18 cellular contexts compared by ENCODE assay signal in genomic region chr18:48106976-48107781, GRCh38.
A peak's percentile ranks its signal among the peaks of the same experiment; 100 is the strongest.
DNase-seq lines count a peak whose midpoint lies in the region; ATAC-seq and TF ChIP-seq lines count a peak whose summit lies in the region.
"Had no signal": no experiment of that assay in that cellular context is flagged by ENCODE, and none has a peak within 500 bp of the region (broad histone marks: within the 10 kb centered on the region; RNA-seq: fewer than 3 reads in every experiment).

No MANE protein-coding gene starts in this region.

- no peaks in the 10 kb centered on the region for H3K4me1 Mint-ChIP-seq in activated T-helper 1 cell treated with anti-CD3 and anti-CD28 coated beads, Interleukin-12 subunit alpha, Interleukin-12 subunit beta, Interleukin-2, Interleukin-4 antibody, amounts not matched to agents 30 ng/mL and 10 ng/mL and 1 ng/mL, durations not matched to agents 14 hours and 24 hours and 36 hours (ENCODE audit: low read depth)
- no peaks in the 10 kb centered on the region for H3K4me1 Mint-ChIP-seq in Calu3 (ENCODE audit: low read depth, unreplicated experiment)
- H3K4me1 Mint-ChIP-seq: stimulated activated memory B cell treated with anti-CD40 and anti-IgM and Interleukin-4, amounts not matched to agents 10 μg/mL and 1 μg/mL and 100 μg/mL, for 72 hours had no signal

- intact Hi-C loops in activated T-helper 1 cell treated with anti-CD3 and anti-CD28 coated beads, Interleukin-12 subunit alpha, Interleukin-12 subunit beta, Interleukin-2, Interleukin-4 antibody, amounts not matched to agents 30 ng/mL and 10 ng/mL and 1 ng/mL, durations not matched to agents 14 hours and 24 hours and 36 hours (cut with micrococcal nuclease), result no loop called here
- intact Hi-C loops in Calu3 (cut with micrococcal nuclease; ENCODE audit: unreplicated experiment), result no loop called here

- BruUV-seq in Calu3 (replicated peaks; lab: Mats Ljungman, UMichigan), result no TSS peak

- no peaks in the 10 kb centered on the region for H3K27me3 ChIP-seq in trophoblast cell (ENCODE audit: insufficient read depth, low read length)
- H3K27me3 ChIP-seq: pancreas, tibial nerve had no signal

- no peaks in the 10 kb centered on the region for H3K9me3 ChIP-seq in trophoblast cell (ENCODE audit: insufficient read depth, low read depth, low read length)
- H3K9me3 ChIP-seq: pancreas, spleen, tibial nerve had no signal

- no peaks in the 10 kb centered on the region for H3K9me3 Mint-ChIP-seq in activated T-helper 1 cell treated with anti-CD3 and anti-CD28 coated beads, Interleukin-12 subunit alpha, Interleukin-12 subunit beta, Interleukin-2, Interleukin-4 antibody, amounts not matched to agents 30 ng/mL and 10 ng/mL and 1 ng/mL, durations not matched to agents 14 hours and 24 hours and 36 hours
- H3K9me3 Mint-ChIP-seq in Calu3 (ENCODE audit: low read depth, unreplicated experiment), result no peaks in the 10 kb centered on the region
- H3K9me3 Mint-ChIP-seq: stimulated activated memory B cell treated with anti-CD40 and anti-IgM and Interleukin-4, amounts not matched to agents 10 μg/mL and 1 μg/mL and 100 μg/mL, for 72 hours had no signal

- no peak overlapping the region for H2BK12ac ChIP-seq in trophoblast cell (ENCODE audit: low read length)

- no peak overlapping the region for H3K27ac ChIP-seq in trophoblast cell (ENCODE audit: low read depth, low read length)
- H3K27ac ChIP-seq: epithelial cell of prostate, pancreas, tibial nerve had no signal

- H3K4ac ChIP-seq in trophoblast cell (ENCODE audit: low read depth, low read length), result no peak overlapping the region

- no peak overlapping the region for H2BK120ac ChIP-seq in trophoblast cell (ENCODE audit: insufficient read depth, low read length, poor library complexity)

- CTCF ChIA-PET in Calu3 (lab: Charles Lee), result interaction anchor here (0.6 kb wide), 1 partner anchor 373 kb away, joined by 3 read pairs; no protein-coding TSS in a partner anchor

- no peak overlapping the region for H3K9ac ChIP-seq in trophoblast cell (ENCODE audit: low read length)

- no peak overlapping the region for H2AFZ ChIP-seq in trophoblast cell (ENCODE audit: insufficient read depth, low read length, poor library complexity)

- no peak overlapping the region for H3K14ac ChIP-seq in trophoblast cell (ENCODE audit: low read length)

- no peaks in the 10 kb centered on the region for H3K36me3 ChIP-seq in trophoblast cell (ENCODE audit: control insufficient read depth in 1 of 2, insufficient read depth in 2 of 2, low read length in 2 of 2)
- H3K36me3 ChIP-seq: pancreas, spleen, tibial nerve had no signal

- no peak for ATAC-seq in GM21825 (IDR thresholded peaks at IDR 0.05; ENCODE audit: unreplicated experiment)
- ATAC-seq: pancreas; stimulated activated memory B cell treated with anti-CD40 and anti-IgM and Interleukin-4, amounts not matched to agents 10 μg/mL and 1 μg/mL and 100 μg/mL, for 72 hours had no signal

- no peak overlapping the region for H3K27ac Mint-ChIP-seq in activated T-helper 1 cell treated with anti-CD3 and anti-CD28 coated beads, Interleukin-12 subunit alpha, Interleukin-12 subunit beta, Interleukin-2, Interleukin-4 antibody, amounts not matched to agents 30 ng/mL and 10 ng/mL and 1 ng/mL, durations not matched to agents 14 hours and 24 hours and 36 hours
- no peak overlapping the region for H3K27ac Mint-ChIP-seq in Calu3 (ENCODE audit: unreplicated experiment)
- H3K27ac Mint-ChIP-seq: stimulated activated memory B cell treated with anti-CD40 and anti-IgM and Interleukin-4, amounts not matched to agents 10 μg/mL and 1 μg/mL and 100 μg/mL, for 72 hours had no signal

- H3K79me2 ChIP-seq in trophoblast cell (ENCODE audit: control insufficient read depth, insufficient read depth, low read length, poor library complexity), result no peaks in the 10 kb centered on the region

- peaks cover 6 to 10% of the 10 kb centered on the region in 2 experiments for H3K4me1 ChIP-seq in trophoblast cell (ENCODE audit: control insufficient read depth in 1 of 2, insufficient read depth in 2 of 2, low read length in 2 of 2)
- H3K4me1 ChIP-seq: pancreas had no signal

- DNase-seq in NCI-H1417 (lab: John Stamatoyannopoulos, UW) (peak in 2 of 3 experiments; percentile 16 to 45), NCI-H1417 treated with DMSO at 0.1 percent for 48 hours (lab: John Stamatoyannopoulos, UW) (no peak), NCI-H2107 (lab: John Stamatoyannopoulos, UW) (peak; percentile 53), fibroblast of peridontal ligament (ENCODE audit: extremely low read depth) (peak; percentile 1), trophoblast cell (peak; percentile 32 to 72), Calu3 (no peak)
- DNase-seq in activated T-helper 1 cell treated with anti-CD3 and anti-CD28 coated beads, Interleukin-12 subunit alpha, Interleukin-12 subunit beta, Interleukin-2, Interleukin-4 antibody, amounts not matched to agents 30 ng/mL and 10 ng/mL and 1 ng/mL, durations not matched to agents 14 hours and 24 hours and 36 hours (ENCODE audit: low spot score), result no peak
- DNase-seq: anterior cingulate cortex, COR-L47, kidney, NCI-H1436, NCI-H748 treated with DMSO at 0.1 percent for 48 hours, pancreas, spleen had no signal

- no peak overlapping the region for H4K8ac ChIP-seq in trophoblast cell (ENCODE audit: low read depth, low read length)

- H4K91ac ChIP-seq in trophoblast cell (ENCODE audit: low read depth, low read length), result peak overlapping the region; percentile 20

- peaks cover 3% of the 10 kb centered on the region for H3K79me1 ChIP-seq in trophoblast cell (ENCODE audit: low read length)

- no peak overlapping the region for H2BK5ac ChIP-seq in trophoblast cell (ENCODE audit: low read depth, low read length, poor library complexity)

- H3K36me3 Mint-ChIP-seq in activated T-helper 1 cell treated with anti-CD3 and anti-CD28 coated beads, Interleukin-12 subunit alpha, Interleukin-12 subunit beta, Interleukin-2, Interleukin-4 antibody, amounts not matched to agents 30 ng/mL and 10 ng/mL and 1 ng/mL, durations not matched to agents 14 hours and 24 hours and 36 hours (ENCODE audit: low read depth), result no peaks in the 10 kb centered on the region
- no peaks in the 10 kb centered on the region for H3K36me3 Mint-ChIP-seq in Calu3 (ENCODE audit: insufficient read depth, unreplicated experiment)
- H3K36me3 Mint-ChIP-seq: stimulated activated memory B cell treated with anti-CD40 and anti-IgM and Interleukin-4, amounts not matched to agents 10 μg/mL and 1 μg/mL and 100 μg/mL, for 72 hours had no signal

- 100% methylated on average over 1 of the region's 11 CpGs for WGBS in trophoblast cell (ENCODE audit: extremely low coverage, insufficient coverage, insufficient read length)

- H4K12ac ChIP-seq in trophoblast cell (ENCODE audit: low read depth, low read length), result no peak overlapping the region

- no peak for TF ChIP-seq CTCF in Calu3 (IDR thresholded peaks at IDR 0.05; ENCODE audit: unreplicated experiment)

- no peak overlapping the region for H3K18ac ChIP-seq in trophoblast cell (ENCODE audit: low read length)

- no peak overlapping the region for H2AK5ac ChIP-seq in trophoblast cell (ENCODE audit: low read length)

- H3K4me3 ChIP-seq in trophoblast cell (ENCODE audit: low read depth, low read length), result no peak overlapping the region
- H3K4me3 ChIP-seq: pancreas, spleen, tibial nerve had no signal

- no peak overlapping the region for H3K4me3 Mint-ChIP-seq in activated T-helper 1 cell treated with anti-CD3 and anti-CD28 coated beads, Interleukin-12 subunit alpha, Interleukin-12 subunit beta, Interleukin-2, Interleukin-4 antibody, amounts not matched to agents 30 ng/mL and 10 ng/mL and 1 ng/mL, durations not matched to agents 14 hours and 24 hours and 36 hours
- no peak overlapping the region for H3K4me3 Mint-ChIP-seq in Calu3 (ENCODE audit: low read depth, unreplicated experiment)
- H3K4me3 Mint-ChIP-seq: stimulated activated memory B cell treated with anti-CD40 and anti-IgM and Interleukin-4, amounts not matched to agents 10 μg/mL and 1 μg/mL and 100 μg/mL, for 72 hours had no signal

- no peak overlapping the region for H3K4me2 ChIP-seq in trophoblast cell (ENCODE audit: low read length)

- peaks cover 32% of the 10 kb centered on the region for H3K27me3 Mint-ChIP-seq in activated T-helper 1 cell treated with anti-CD3 and anti-CD28 coated beads, Interleukin-12 subunit alpha, Interleukin-12 subunit beta, Interleukin-2, Interleukin-4 antibody, amounts not matched to agents 30 ng/mL and 10 ng/mL and 1 ng/mL, durations not matched to agents 14 hours and 24 hours and 36 hours (ENCODE audit: insufficient read depth)
- peaks cover 100% of the 10 kb centered on the region for H3K27me3 Mint-ChIP-seq in Calu3 (ENCODE audit: unreplicated experiment)

- H3K23ac ChIP-seq in trophoblast cell (ENCODE audit: low read length), result no peak overlapping the region

Comparison
In these comparisons a context has a peak if more than half of its experiments do, and no peak if none do; other contexts are left out.
1. DNase-seq: peak in NCI-H1417 (2 of 3), NCI-H2107 (single experiment), fibroblast of peridontal ligament (single experiment) and trophoblast cell (2 of 2); none in NCI-H1417 treated with DMSO at 0.1 percent for 48 hours (single experiment), activated T-helper 1 cell treated with anti-CD3 and anti-CD28 coated beads, Interleukin-12 subunit alpha, Interleukin-12 subunit beta, Interleukin-2, Interleukin-4 antibody, amounts not matched to agents 30 ng/mL and 10 ng/mL and 1 ng/mL, durations not matched to agents 14 hours and 24 hours and 36 hours (single experiment) and Calu3 (single experiment).